In the genomic region with DNA sequence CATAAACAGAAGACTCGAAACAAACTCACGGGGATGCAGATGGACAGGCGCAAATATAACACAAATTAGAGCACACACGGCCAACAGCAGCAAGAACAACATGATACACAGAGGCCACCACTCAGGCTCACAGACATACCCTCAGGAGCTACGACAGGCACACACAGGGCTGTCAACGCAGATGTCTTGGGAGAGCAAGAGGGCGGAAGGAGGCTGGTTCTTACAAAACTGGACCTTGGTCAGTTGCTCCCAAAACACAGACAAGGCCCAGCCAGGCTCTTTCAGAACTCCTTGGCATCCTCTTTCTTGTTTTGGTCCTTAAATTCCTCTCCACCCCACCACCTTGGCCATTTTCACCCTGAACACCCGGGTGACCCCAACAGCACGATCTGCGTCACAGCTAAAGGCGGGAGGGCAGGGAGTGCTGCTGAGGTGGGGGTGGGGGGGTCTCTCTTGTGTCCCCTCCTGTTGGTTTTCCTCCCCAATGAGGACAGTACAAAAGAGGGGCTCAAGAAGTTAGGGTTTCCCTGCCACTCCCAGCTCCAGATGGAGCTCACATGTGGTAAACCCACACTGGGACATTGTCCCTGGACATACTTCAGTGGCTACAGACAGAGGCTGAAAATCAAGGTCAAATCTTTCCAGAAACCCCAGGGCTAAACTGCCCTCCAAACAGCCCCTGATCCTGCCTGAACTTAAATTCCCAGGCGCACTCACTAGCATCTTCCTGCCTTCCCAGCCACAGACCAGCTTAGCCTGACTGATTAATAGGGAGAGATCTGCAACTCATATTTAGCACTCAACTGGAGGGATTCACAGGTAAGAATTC, we compare ENCODE assay signal across 24 cellular contexts.
DNase-seq lines count a peak whose midpoint lies in the region; ATAC-seq and TF ChIP-seq lines count a peak whose summit lies in the region.
"Had no signal": no experiment of that assay in that cellular context is flagged by ENCODE, and none has a peak within 500 bp of the region (broad histone marks: within the 10 kb centered on the region; RNA-seq: fewer than 3 reads in every experiment).

No MANE protein-coding gene starts in this region.

- peaks cover 11 to 81% of the 10 kb centered on the region in 2 experiments; a peak in 3 of 4 replicates for H3K4me1 ChIP-seq in SK-N-SH (ENCODE audit: control insufficient read depth in 1 of 2, insufficient read depth in 2 of 2, low read depth in 1 of 2, low read length in 1 of 2)
- peaks cover 12% of the 10 kb centered on the region for H3K4me1 ChIP-seq in adipocyte (ENCODE audit: control insufficient read depth, insufficient read depth, low read length)
- peaks cover 22% of the 10 kb centered on the region for H3K4me1 ChIP-seq in smooth muscle cell (ENCODE audit: low read depth)
- H3K4me1 ChIP-seq: prostate gland had no signal

- 71% methylated on average over 10 of the region's 12 CpGs for WGBS in SK-N-SH (ENCODE audit: low lambda C conversion rate)
- 89% methylated on average over 12 of the region's 12 CpGs for WGBS in smooth muscle cell (ENCODE audit: low lambda C conversion rate)

- ATAC-seq in SK-N-SH treated with all-trans-retinoic acid at 6 μM for 48 hours: no peak; the same call in 2 of the 3 replicates
- ATAC-seq in activated CD8-positive, alpha-beta T cell treated with anti-CD3 and anti-CD28 coated beads for 36 hours: no peak
- no peak for ATAC-seq in GM18868 (IDR thresholded peaks at IDR 0.05; ENCODE audit: unreplicated experiment)
- ATAC-seq: mucosa of descending colon had no signal

- H3K9ac ChIP-seq in SK-N-SH (no peak overlapping the region), adipocyte (ENCODE audit: low read length) (peak overlapping the region; percentile 86), smooth muscle cell (ENCODE audit: low read depth) (no peak overlapping the region)

- POLR2A ChIA-PET in SK-N-SH (lab: Yijun Ruan, JAX): interaction anchor here (1.0 to 1.6 kb wide), 3 partner anchors 33 to 58 kb away, joined by 3 read pairs; no protein-coding TSS in a partner anchor
- POLR2A ChIA-PET in activated CD8-positive, alpha-beta T cell treated with anti-CD3 and anti-CD28 coated beads for 36 hours (lab: Charles Lee): no interaction called here

- peak; percentile 16; the same call in 1 of the 2 replicates for TF ChIP-seq RAD21 in SK-N-SH (IDR thresholded peaks at IDR 0.05; ENCODE audit: low read length)

- no peaks in the 10 kb centered on the region for H3K9me2 ChIP-seq in SK-N-SH

- no peak overlapping the region for H3K27ac Mint-ChIP-seq in activated CD8-positive, alpha-beta T cell treated with anti-CD3 and anti-CD28 coated beads for 36 hours

- intact Hi-C loops in activated CD8-positive, alpha-beta T cell treated with anti-CD3 and anti-CD28 coated beads for 36 hours (cut with micrococcal nuclease): loop anchor here (5.0 kb wide), 1 partner anchor 188 kb away; no protein-coding TSS in a partner anchor

- H3K4me3 ChIP-seq in SK-N-SH (ENCODE audit: low read depth in 2 of 2, low read length in 1 of 2) (no peak overlapping the region), adipocyte (ENCODE audit: low read length) (no peak overlapping the region), smooth muscle cell (no peak overlapping the region)
- H3K4me3 ChIP-seq: mucosa of descending colon, prostate gland had no signal

- H3K4me1 Mint-ChIP-seq in activated CD8-positive, alpha-beta T cell treated with anti-CD3 and anti-CD28 coated beads for 36 hours (ENCODE audit: low read depth): peaks cover 3% of the 10 kb centered on the region

- DNase-seq in SK-N-SH (peak; percentile 62), adipocyte (ENCODE audit: low read depth) (no peak), left kidney (ENCODE audit: low read depth, low spot score) (peak; percentile 53), smooth muscle cell (lab: John Stamatoyannopoulos, UW; ENCODE audit: unreplicated experiment) (no peak), NOMO-1 treated with DMSO at 0.1 percent for 48 hours (lab: John Stamatoyannopoulos, UW; ENCODE audit: unreplicated experiment) (no peak)
- DNase-seq in activated CD8-positive, alpha-beta T cell treated with anti-CD3 and anti-CD28 coated beads for 36 hours: no peak
- DNase-seq: 8988T; activated CD4-positive, alpha-beta T cell treated with anti-CD3 and anti-CD28 coated beads, Interleukin-2, amount 50 U/mL, for 48 hours; activated gamma-delta T cell; effector CD8-positive, alpha-beta T cell; foreskin fibroblast; GDM1; hypothalamus; mucosa of descending colon; NCI-H1105; NCI-H2029; NCI-H2227 treated with DMSO at 0.1 percent for 48 hours; NCI-H748 treated with DMSO at 0.1 percent for 48 hours; stimulated activated CD4-positive, alpha-beta T cell treated with anti-CD3 and anti-CD28 coated beads, Interleukin-2, amount 100 ng/mL, for 24 hours; upper lobe of left lung; WERI-Rb-1 had no signal

- no peaks in the 10 kb centered on the region for H3K9me3 Mint-ChIP-seq in activated CD8-positive, alpha-beta T cell treated with anti-CD3 and anti-CD28 coated beads for 36 hours

- peaks cover 7% of the 10 kb centered on the region for H3K27me3 Mint-ChIP-seq in activated CD8-positive, alpha-beta T cell treated with anti-CD3 and anti-CD28 coated beads for 36 hours

- TF ChIP-seq EP300 in SK-N-SH (IDR thresholded peaks at IDR 0.05; ENCODE audit: borderline replicate concordance in 1 of 2, low read depth in 1 of 2, low read length in 1 of 2): peak in 1 of 2 experiments; percentile 62; a peak in 1 of 4 replicates

- H3K36me3 Mint-ChIP-seq in activated CD8-positive, alpha-beta T cell treated with anti-CD3 and anti-CD28 coated beads for 36 hours (ENCODE audit: low read depth): no peaks in the 10 kb centered on the region

- H3F3A ChIP-seq in SK-N-SH (replicated peaks; ENCODE audit: insufficient read depth) (no peaks in the 10 kb centered on the region), smooth muscle cell (ENCODE audit: low read depth) (no peaks in the 10 kb centered on the region)

- no peak for TF ChIP-seq CTCF in SK-N-SH (IDR thresholded peaks at IDR 0.05)
- no peak for TF ChIP-seq CTCF in smooth muscle cell (IDR thresholded peaks at IDR 0.05; ENCODE audit: borderline replicate concordance, insufficient read depth, poor library complexity, severe bottlenecking)
- no peak for TF ChIP-seq CTCF in activated CD8-positive, alpha-beta T cell treated with anti-CD3 and anti-CD28 coated beads for 36 hours (IDR thresholded peaks at IDR 0.05)

- CTCF ChIA-PET in SK-N-SH (lab: Yijun Ruan, JAX): interaction anchor here (0.8 to 4.2 kb wide), 14 partner anchors 14 to 263 kb away, joined by 3 to 42 read pairs (median 10); a partner anchor contains a TSS
- CTCF ChIA-PET in activated CD8-positive, alpha-beta T cell treated with anti-CD3 and anti-CD28 coated beads for 36 hours (lab: Charles Lee): interaction anchor here (1.7 to 3.3 kb wide), 2 partner anchors 187 kb away, joined by 7 to 29 read pairs; no protein-coding TSS in a partner anchor

- H4K20me1 ChIP-seq in SK-N-SH (ENCODE audit: insufficient read depth): no peaks in the 10 kb centered on the region
- H4K20me1 ChIP-seq in smooth muscle cell (ENCODE audit: low read depth): peaks cover 5% of the 10 kb centered on the region

- H2AFZ ChIP-seq in SK-N-SH (ENCODE audit: low read depth): no peak overlapping the region
- no peak overlapping the region for H2AFZ ChIP-seq in smooth muscle cell (ENCODE audit: low read depth)

- H3K27me3 ChIP-seq in SK-N-SH (ENCODE audit: insufficient read depth): no peaks in the 10 kb centered on the region
- no peaks in the 10 kb centered on the region for H3K27me3 ChIP-seq in adipocyte (replicated peaks; ENCODE audit: control insufficient read depth, insufficient read depth, low read length)
- H3K27me3 ChIP-seq in smooth muscle cell (ENCODE audit: low read depth): no peaks in the 10 kb centered on the region
- H3K27me3 ChIP-seq: upper lobe of left lung had no signal

- H3K4me2 ChIP-seq in SK-N-SH: no peak overlapping the region
- H3K4me2 ChIP-seq in smooth muscle cell: peak overlapping the region; percentile 82

- H3K4me3 Mint-ChIP-seq in activated CD8-positive, alpha-beta T cell treated with anti-CD3 and anti-CD28 coated beads for 36 hours: no peak overlapping the region

- H3K27ac ChIP-seq in SK-N-SH (ENCODE audit: low read depth in 2 of 2, low read length in 1 of 2) (peak overlapping the region in 1 of 2 experiments; percentile 98; a peak in 2 of 4 replicates), smooth muscle cell (ENCODE audit: low read depth) (no peak overlapping the region)
- H3K27ac ChIP-seq: prostate gland, upper lobe of left lung, WERI-Rb-1 had no signal

- H3K79me2 ChIP-seq in SK-N-SH (ENCODE audit: insufficient read depth) (no peaks in the 10 kb centered on the region), smooth muscle cell (ENCODE audit: low read depth) (no peaks in the 10 kb centered on the region)

- no peaks in the 10 kb centered on the region for H3K9me3 ChIP-seq in SK-N-SH
- no peaks in the 10 kb centered on the region for H3K9me3 ChIP-seq in adipocyte (ENCODE audit: control insufficient read depth, low read length)
- H3K9me3 ChIP-seq in smooth muscle cell (replicated peaks; ENCODE audit: low read depth): no peaks in the 10 kb centered on the region
- H3K9me3 ChIP-seq: mucosa of descending colon, prostate gland, upper lobe of left lung had no signal

- H3K36me3 ChIP-seq in SK-N-SH (replicated peaks in 1 of 2; ENCODE audit: control insufficient read depth in 1 of 2, insufficient read depth in 2 of 2, low read length in 1 of 2) (no peaks in the 10 kb centered on the region), adipocyte (ENCODE audit: control insufficient read depth, insufficient read depth, low read length, severe bottlenecking) (no peaks in the 10 kb centered on the region), smooth muscle cell (ENCODE audit: low read depth) (no peaks in the 10 kb centered on the region)
- H3K36me3 ChIP-seq: prostate gland, upper lobe of left lung, WERI-Rb-1 had no signal

TF ChIP-seq in SK-N-SH treated with all-trans-retinoic acid at 6 μM for 48 hours, 23 proteins besides CTCF, POLR2A, EP300 and RAD21 (continues in another document):
- TF ChIP-seq RARB (CRISPR knock-in tag; IDR thresholded peaks at IDR 0.05) (no peak), SNAI2 (CRISPR knock-in tag; IDR thresholded peaks at IDR 0.05) (no peak), ESRRG (CRISPR knock-in tag; IDR thresholded peaks at IDR 0.05) (no peak), TCF4 (CRISPR knock-in tag; IDR thresholded peaks at IDR 0.05; ENCODE audit: borderline replicate concordance) (no peak)
- TF ChIP-seq, protein P1, sequence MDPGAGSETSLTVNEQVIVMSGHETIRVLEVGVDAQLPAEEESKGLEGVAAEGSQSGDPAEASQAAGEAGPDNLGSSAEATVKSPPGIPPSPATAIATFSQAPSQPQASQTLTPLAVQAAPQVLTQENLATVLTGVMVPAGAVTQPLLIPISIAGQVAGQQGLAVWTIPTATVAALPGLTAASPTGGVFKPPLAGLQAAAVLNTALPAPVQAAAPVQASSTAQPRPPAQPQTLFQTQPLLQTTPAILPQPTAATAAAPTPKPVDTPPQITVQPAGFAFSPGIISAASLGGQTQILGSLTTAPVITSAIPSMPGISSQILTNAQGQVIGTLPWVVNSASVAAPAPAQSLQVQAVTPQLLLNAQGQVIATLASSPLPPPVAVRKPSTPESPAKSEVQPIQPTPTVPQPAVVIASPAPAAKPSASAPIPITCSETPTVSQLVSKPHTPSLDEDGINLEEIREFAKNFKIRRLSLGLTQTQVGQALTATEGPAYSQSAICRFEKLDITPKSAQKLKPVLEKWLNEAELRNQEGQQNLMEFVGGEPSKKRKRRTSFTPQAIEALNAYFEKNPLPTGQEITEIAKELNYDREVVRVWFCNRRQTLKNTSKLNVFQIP (CRISPR knock-in tag; IDR thresholded peaks at IDR 0.05; ENCODE audit: borderline replicate concordance, low read depth): no peak

Comparison
In these comparisons a context has a peak if more than half of its experiments do, and no peak if none do; other contexts are left out.
1. DNase-seq: peak in SK-N-SH (single experiment) and left kidney (single experiment); none in adipocyte (single experiment), smooth muscle cell (single experiment), activated CD8-positive, alpha-beta T cell treated with anti-CD3 and anti-CD28 coated beads for 36 hours (single experiment) and NOMO-1 treated with DMSO at 0.1 percent for 48 hours (single experiment).